24 cellular contexts compared by ENCODE assay signal in the genomic region with DNA sequence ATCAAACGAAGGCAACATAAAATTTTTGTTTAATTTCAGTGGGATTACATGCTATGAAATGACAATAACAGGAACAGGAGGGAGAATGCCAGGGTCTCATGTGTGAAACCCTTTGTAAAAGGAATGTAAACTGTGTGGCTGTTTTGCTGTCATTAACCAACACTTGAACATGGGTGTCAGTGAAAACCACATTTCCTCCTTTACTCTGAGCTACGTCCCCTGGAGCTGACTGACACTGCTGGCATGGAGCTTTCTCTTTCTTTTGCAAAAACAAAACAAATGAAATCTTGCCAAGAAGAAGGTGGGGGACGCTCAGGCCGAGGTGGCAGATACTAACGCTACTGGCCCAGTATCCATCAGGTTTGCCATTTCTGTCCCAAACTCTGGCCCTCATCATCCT.
"Had no signal": no experiment of that assay in that cellular context is flagged by ENCODE, and none has a peak within 500 bp of the region (broad histone marks: within the 10 kb centered on the region; RNA-seq: fewer than 3 reads in every experiment).

No MANE protein-coding gene starts in this region.

- H3K9me3 Mint-ChIP-seq: activated CD4-positive, alpha-beta memory T cell treated with anti-CD3 and anti-CD28 coated beads, Interleukin-2, amount 10 ng/mL, durations not matched to agents 7 days and 5 days had no signal

- H3K27me3 Mint-ChIP-seq: activated CD4-positive, alpha-beta memory T cell treated with anti-CD3 and anti-CD28 coated beads, Interleukin-2, amount 10 ng/mL, durations not matched to agents 7 days and 5 days; T-cell had no signal

- H3K4me3 Mint-ChIP-seq: activated CD4-positive, alpha-beta memory T cell treated with anti-CD3 and anti-CD28 coated beads, Interleukin-2, amount 10 ng/mL, durations not matched to agents 7 days and 5 days; activated CD4-positive, alpha-beta T cell treated with anti-CD3 and anti-CD28 coated beads for 36 hours; activated naive CD4-positive, alpha-beta T cell treated with anti-CD3 and anti-CD28 coated beads, Interleukin-2, amount 50 U/mL, for 24 hours; activated T-helper 17 cell treated with anti-CD3 and anti-CD28 coated beads, Interleukin-2, amount 50 U/mL, for 72 hours; T-cell had no signal

- H3K27me3 ChIP-seq: brain microvascular endothelial cell, cardiac muscle cell had no signal

- H3K36me3 Mint-ChIP-seq: T-cell had no signal

- ATAC-seq: activated CD4-positive, alpha-beta T cell treated with anti-CD3 and anti-CD28 coated beads for 36 hours; activated T-helper 17 cell treated with anti-CD3 and anti-CD28 coated beads, Interleukin-2, amount 50 U/mL, for 72 hours; K562; Panc1; Right ventricle myocardium inferior; T-cell had no signal

- DNase-seq: activated CD4-positive, alpha-beta memory T cell treated with anti-CD3 and anti-CD28 coated beads, Interleukin-2, amount 10 ng/mL, durations not matched to agents 7 days and 5 days; activated CD4-positive, alpha-beta T cell treated with anti-CD3 and anti-CD28 coated beads for 36 hours; activated CD4-positive, alpha-beta T cell treated with anti-CD3 and anti-CD28 coated beads, Interleukin-2, amount 50 U/mL, for 1 hour; activated CD4-positive, CD25-positive, alpha-beta regulatory T cell; activated gamma-delta T cell treated with Interleukin-2 at 50 U/mL for 16 hours; activated T-cell treated with anti-CD3 and anti-CD28 coated beads for 4 hours; activated T-cell treated with anti-CD3 and anti-CD28 coated beads, Interleukin-2, amount 50 U/mL, for 48 hours; brain microvascular endothelial cell; Karpas-422; NCI-H2029; NCI-H446; NCI-H524; NCI-H774; RPMI8226; T-cell; T1000 had no signal

- H3K27ac Mint-ChIP-seq: activated CD4-positive, alpha-beta memory T cell treated with anti-CD3 and anti-CD28 coated beads, Interleukin-2, amount 10 ng/mL, durations not matched to agents 7 days and 5 days; activated CD4-positive, alpha-beta T cell treated with anti-CD3 and anti-CD28 coated beads for 36 hours; activated naive CD4-positive, alpha-beta T cell treated with anti-CD3 and anti-CD28 coated beads, Interleukin-2, amount 50 U/mL, for 24 hours; activated T-helper 17 cell treated with anti-CD3 and anti-CD28 coated beads, Interleukin-2, amount 50 U/mL, for 72 hours; T-cell had no signal

- H3K27ac ChIP-seq: brain microvascular endothelial cell, cardiac muscle cell, SK-N-MC, VCaP had no signal

- H3K4me1 Mint-ChIP-seq: activated CD4-positive, alpha-beta memory T cell treated with anti-CD3 and anti-CD28 coated beads, Interleukin-2, amount 10 ng/mL, durations not matched to agents 7 days and 5 days; activated CD4-positive, alpha-beta T cell treated with anti-CD3 and anti-CD28 coated beads for 36 hours; activated T-helper 17 cell treated with anti-CD3 and anti-CD28 coated beads, Interleukin-2, amount 50 U/mL, for 72 hours; T-cell had no signal

- H3K36me3 ChIP-seq: brain microvascular endothelial cell, cardiac muscle cell had no signal

- H3K4me3 ChIP-seq: cardiac muscle cell, K562, SK-N-MC had no signal
